8 cellular contexts compared by ENCODE assay signal in the genomic region with DNA sequence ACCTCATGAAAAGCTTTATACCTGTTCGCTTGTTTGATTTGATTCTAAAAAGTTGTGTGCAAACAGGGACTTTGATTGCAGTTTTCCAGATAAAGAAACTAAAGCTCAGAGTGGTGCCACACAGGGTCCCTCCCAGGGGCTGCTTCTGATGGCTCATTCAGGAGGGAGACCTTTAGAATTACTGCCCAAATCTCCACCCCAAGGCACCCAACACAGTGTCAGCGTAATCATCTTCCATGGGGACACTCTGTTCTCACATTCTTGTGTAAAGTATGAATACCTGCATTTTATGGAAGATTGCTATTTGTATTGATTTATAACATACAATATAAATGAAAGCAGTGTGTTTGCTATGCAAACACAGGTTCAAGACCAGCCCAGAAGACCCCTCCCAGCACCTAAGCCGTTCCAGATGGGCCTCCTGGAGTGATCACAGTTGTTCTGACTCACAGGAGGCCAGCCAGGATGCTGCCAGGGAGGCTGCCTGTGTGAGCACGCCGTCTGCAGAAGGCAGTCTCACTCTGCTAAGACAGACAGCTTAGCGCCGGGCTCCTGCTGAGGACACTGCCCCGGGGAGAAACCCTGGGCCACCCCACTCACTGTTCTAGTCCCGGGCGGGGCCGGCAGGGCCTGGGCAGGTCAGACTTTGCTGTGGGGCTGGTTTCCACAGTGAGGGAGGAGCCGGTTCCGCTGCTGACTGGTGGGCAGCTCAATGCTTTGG.
DNase-seq lines count a peak whose midpoint lies in the region; ATAC-seq and TF ChIP-seq lines count a peak whose summit lies in the region.

No MANE protein-coding gene starts in this region.

- peaks cover 9% of the 10 kb centered on the region for H3K9me3 Mint-ChIP-seq in glutamatergic neuron (ENCODE audit: unreplicated experiment)

- in situ Hi-C loops in gastrocnemius medialis (cut with MboI; ENCODE audit: low sequenced_read_pairs in 4 of 4) = no loop called here

- no peaks in the 10 kb centered on the region for H3K9me3 ChIP-seq in SK-N-MC (ENCODE audit: low read depth, low read length)
- H3K9me3 ChIP-seq in gastrocnemius medialis = no peaks in the 10 kb centered on the region

- intact Hi-C loops in gastrocnemius medialis (cut with DNase I; ENCODE audit: low total_unique reads) = no loop called here

- H3K27ac ChIP-seq in SK-N-MC (peak overlapping the region; percentile 85), gastrocnemius medialis (peak overlapping the region; percentile 2 to 79 (median 42))

- H3K4me3 Mint-ChIP-seq in glutamatergic neuron (ENCODE audit: unreplicated experiment) = peak overlapping the region; percentile 49

- no peak for TF ChIP-seq POLR2A in gastrocnemius medialis (IDR thresholded peaks at IDR 0.05)

- DNase-seq in GM04504 (ENCODE audit: low read depth) (peak; percentile 87), HS-5 (ENCODE audit: low read depth) (peak; percentile 53), SK-N-MC (ENCODE audit: low read depth, low spot score) (peak; percentile 48), glutamatergic neuron (peak; percentile 66), gastrocnemius medialis (peak; percentile 53 to 55), NCI-H1436 (lab: John Stamatoyannopoulos, UW) (no peak)
- DNase-seq in stimulated activated CD8-positive, alpha-beta memory T cell treated with anti-CD3 and anti-CD28 coated beads, Interleukin-4, amount 100 ng/mL, for 48 hours = no peak

- H3K27ac Mint-ChIP-seq in glutamatergic neuron (ENCODE audit: unreplicated experiment) = peak overlapping the region; percentile 88

- peak overlapping the region; percentile 30 for H3K9ac ChIP-seq in SK-N-MC (ENCODE audit: insufficient read length)

- H3K27me3 Mint-ChIP-seq in glutamatergic neuron (ENCODE audit: unreplicated experiment) = peaks cover 7% of the 10 kb centered on the region

- H3K4me1 Mint-ChIP-seq in glutamatergic neuron (ENCODE audit: low read depth, unreplicated experiment) = peaks cover 45% of the 10 kb centered on the region

- ATAC-seq in gastrocnemius medialis (peak; percentile 71 to 75), HG03342 (IDR thresholded peaks at IDR 0.05; ENCODE audit: unreplicated experiment) (no peak)

- TF ChIP-seq CTCF in glutamatergic neuron (IDR thresholded peaks at IDR 0.05; ENCODE audit: partially characterized antibody, unreplicated experiment) (no peak), gastrocnemius medialis (IDR thresholded peaks at IDR 0.05 in 4 of 5, conservative IDR thresholded peaks at IDR 0.05 in 1 of 5) (no peak)

- H3K27me3 ChIP-seq in gastrocnemius medialis = no peaks in the 10 kb centered on the region

- H3K4me3 ChIP-seq in SK-N-MC (peak overlapping the region; percentile 68), gastrocnemius medialis (no peak overlapping the region)

- peaks cover 15 to 37% of the 10 kb centered on the region in 2 donors for H3K4me1 ChIP-seq in gastrocnemius medialis

- H3K36me3 ChIP-seq in SK-N-MC (ENCODE audit: insufficient read depth, low read length) (no peaks in the 10 kb centered on the region), gastrocnemius medialis (no peaks in the 10 kb centered on the region)

- peaks cover 5% of the 10 kb centered on the region for H3K36me3 Mint-ChIP-seq in glutamatergic neuron (ENCODE audit: unreplicated experiment)

Comparison
In these comparisons a context has a peak if more than half of its experiments do, and no peak if none do; other contexts are left out.
1. DNase-seq: peak in GM04504 (single experiment), HS-5 (single experiment), SK-N-MC (single experiment), glutamatergic neuron (single experiment) and gastrocnemius medialis (2 of 2); none in NCI-H1436 (single experiment) and stimulated activated CD8-positive, alpha-beta memory T cell treated with anti-CD3 and anti-CD28 coated beads, Interleukin-4, amount 100 ng/mL, for 48 hours (single experiment).